ENCODE assay signal across 1 cellular context in the genomic region with DNA sequence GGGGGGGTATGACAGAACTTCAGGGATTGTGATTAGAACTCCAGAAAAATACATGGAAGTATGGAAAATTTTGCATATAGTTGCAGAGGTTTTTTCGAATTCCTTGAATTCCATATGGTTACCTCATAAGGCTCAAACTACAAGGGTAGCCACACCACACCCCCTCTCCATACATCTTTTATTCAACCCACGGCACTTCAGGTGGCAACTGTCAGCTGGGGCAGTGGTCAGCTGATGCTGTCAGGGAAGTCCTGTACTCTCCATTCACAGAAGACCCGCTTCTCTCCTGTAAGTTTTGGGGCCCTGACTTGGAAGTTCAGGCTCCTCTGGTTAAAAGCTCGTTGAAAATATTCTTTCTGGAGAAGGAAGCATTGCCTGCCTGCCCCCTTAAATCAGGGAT.
TF ChIP-seq lines count a peak whose summit lies in the region.

No MANE protein-coding gene starts in this region.

TF ChIP-seq in GM23338, 12 proteins besides CTCF, POLR2A, EP300 and RAD21 (continued from another document):
- TF ChIP-seq REST (IDR thresholded peaks at IDR 0.05; ENCODE audit: unreplicated experiment), result no peak
- TF ChIP-seq, protein P1, sequence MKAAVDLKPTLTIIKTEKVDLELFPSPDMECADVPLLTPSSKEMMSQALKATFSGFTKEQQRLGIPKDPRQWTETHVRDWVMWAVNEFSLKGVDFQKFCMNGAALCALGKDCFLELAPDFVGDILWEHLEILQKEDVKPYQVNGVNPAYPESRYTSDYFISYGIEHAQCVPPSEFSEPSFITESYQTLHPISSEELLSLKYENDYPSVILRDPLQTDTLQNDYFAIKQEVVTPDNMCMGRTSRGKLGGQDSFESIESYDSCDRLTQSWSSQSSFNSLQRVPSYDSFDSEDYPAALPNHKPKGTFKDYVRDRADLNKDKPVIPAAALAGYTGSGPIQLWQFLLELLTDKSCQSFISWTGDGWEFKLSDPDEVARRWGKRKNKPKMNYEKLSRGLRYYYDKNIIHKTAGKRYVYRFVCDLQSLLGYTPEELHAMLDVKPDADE (IDR thresholded peaks at IDR 0.05), result no peak
- TF ChIP-seq ZNF331 (CRISPR knock-in tag; IDR thresholded peaks at IDR 0.05; ENCODE audit: low read depth), result no peak
- TF ChIP-seq, protein P2, sequence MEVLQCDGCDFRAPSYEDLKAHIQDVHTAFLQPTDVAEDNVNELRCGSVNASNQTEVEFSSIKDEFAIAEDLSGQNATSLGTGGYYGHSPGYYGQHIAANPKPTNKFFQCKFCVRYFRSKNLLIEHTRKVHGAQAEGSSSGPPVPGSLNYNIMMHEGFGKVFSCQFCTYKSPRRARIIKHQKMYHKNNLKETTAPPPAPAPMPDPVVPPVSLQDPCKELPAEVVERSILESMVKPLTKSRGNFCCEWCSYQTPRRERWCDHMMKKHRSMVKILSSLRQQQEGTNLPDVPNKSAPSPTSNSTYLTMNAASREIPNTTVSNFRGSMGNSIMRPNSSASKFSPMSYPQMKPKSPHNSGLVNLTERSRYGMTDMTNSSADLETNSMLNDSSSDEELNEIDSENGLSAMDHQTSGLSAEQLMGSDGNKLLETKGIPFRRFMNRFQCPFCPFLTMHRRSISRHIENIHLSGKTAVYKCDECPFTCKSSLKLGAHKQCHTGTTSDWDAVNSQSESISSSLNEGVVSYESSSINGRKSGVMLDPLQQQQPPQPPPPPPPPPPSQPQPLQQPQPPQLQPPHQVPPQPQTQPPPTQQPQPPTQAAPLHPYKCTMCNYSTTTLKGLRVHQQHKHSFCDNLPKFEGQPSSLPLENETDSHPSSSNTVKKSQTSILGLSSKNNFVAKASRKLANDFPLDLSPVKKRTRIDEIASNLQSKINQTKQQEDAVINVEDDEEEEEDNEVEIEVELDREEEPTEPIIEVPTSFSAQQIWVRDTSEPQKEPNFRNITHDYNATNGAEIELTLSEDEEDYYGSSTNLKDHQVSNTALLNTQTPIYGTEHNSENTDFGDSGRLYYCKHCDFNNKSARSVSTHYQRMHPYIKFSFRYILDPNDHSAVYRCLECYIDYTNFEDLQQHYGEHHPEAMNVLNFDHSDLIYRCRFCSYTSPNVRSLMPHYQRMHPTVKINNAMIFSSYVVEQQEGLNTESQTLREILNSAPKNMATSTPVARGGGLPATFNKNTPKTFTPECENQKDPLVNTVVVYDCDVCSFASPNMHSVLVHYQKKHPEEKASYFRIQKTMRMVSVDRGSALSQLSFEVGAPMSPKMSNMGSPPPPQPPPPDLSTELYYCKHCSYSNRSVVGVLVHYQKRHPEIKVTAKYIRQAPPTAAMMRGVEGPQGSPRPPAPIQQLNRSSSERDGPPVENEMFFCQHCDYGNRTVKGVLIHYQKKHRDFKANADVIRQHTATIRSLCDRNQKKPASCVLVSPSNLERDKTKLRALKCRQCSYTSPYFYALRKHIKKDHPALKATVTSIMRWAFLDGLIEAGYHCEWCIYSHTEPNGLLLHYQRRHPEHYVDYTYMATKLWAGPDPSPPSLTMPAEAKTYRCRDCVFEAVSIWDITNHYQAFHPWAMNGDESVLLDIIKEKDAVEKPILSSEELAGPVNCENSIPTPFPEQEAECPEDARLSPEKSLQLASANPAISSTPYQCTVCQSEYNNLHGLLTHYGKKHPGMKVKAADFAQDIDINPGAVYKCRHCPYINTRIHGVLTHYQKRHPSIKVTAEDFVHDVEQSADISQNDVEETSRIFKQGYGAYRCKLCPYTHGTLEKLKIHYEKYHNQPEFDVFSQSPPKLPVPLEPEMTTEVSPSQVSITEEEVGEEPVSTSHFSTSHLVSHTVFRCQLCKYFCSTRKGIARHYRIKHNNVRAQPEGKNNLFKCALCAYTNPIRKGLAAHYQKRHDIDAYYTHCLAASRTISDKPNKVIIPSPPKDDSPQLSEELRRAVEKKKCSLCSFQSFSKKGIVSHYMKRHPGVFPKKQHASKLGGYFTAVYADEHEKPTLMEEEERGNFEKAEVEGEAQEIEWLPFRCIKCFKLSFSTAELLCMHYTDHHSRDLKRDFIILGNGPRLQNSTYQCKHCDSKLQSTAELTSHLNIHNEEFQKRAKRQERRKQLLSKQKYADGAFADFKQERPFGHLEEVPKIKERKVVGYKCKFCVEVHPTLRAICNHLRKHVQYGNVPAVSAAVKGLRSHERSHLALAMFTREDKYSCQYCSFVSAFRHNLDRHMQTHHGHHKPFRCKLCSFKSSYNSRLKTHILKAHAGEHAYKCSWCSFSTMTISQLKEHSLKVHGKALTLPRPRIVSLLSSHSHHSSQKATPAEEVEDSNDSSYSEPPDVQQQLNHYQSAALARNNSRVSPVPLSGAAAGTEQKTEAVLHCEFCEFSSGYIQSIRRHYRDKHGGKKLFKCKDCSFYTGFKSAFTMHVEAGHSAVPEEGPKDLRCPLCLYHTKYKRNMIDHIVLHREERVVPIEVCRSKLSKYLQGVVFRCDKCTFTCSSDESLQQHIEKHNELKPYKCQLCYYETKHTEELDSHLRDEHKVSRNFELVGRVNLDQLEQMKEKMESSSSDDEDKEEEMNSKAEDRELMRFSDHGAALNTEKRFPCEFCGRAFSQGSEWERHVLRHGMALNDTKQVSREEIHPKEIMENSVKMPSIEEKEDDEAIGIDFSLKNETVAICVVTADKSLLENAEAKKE (CRISPR knock-in tag; IDR thresholded peaks at IDR 0.05), result no peak
- no peak for TF ChIP-seq POLR2AphosphoS5 (IDR thresholded peaks at IDR 0.05; ENCODE audit: low read depth)
